ENCODE assay signal across 7 cellular contexts in genomic region chr2:193833895-193834294, GRCh38.
DNase-seq lines count a peak whose midpoint lies in the region; ATAC-seq, FAIRE-seq and TF ChIP-seq lines count a peak whose summit lies in the region.
"Not testable (repeated sequence)": the region's sequence is repeated elsewhere in the genome, so short reads cannot be mapped to it uniquely, and the experiment has no call there.

No MANE protein-coding gene starts in this region.

- intact Hi-C loops in mammary epithelial cell (cut with micrococcal nuclease); endothelial cell of umbilical vein (cut with micrococcal nuclease): not testable (repeated sequence)

- H2AFZ ChIP-seq in GM23248; mammary epithelial cell (ENCODE audit: low read depth, low read length); endothelial cell of umbilical vein (ENCODE audit: low read depth, low read length): not testable (repeated sequence)

- not testable (repeated sequence) for ATAC-seq in RWPE2 (ENCODE audit: low read depth)

- not testable (repeated sequence) for H3K79me2 ChIP-seq in GM23248 (ENCODE audit: insufficient read depth); mammary epithelial cell (ENCODE audit: insufficient read depth, low read length); endothelial cell of umbilical vein (ENCODE audit: control insufficient read depth, insufficient read depth, low read length)

- dilution Hi-C loops in mammary epithelial cell (cut with HindIII; ENCODE audit: low sequenced_read_pairs); endothelial cell of umbilical vein (cut with MboI; ENCODE audit: extremely low pct_ligation_motif_present, low sequenced_read_pairs): not testable (repeated sequence)

- not testable (repeated sequence) for H3K9me3 ChIP-seq in GM23248 (ENCODE audit: low read depth); RWPE2 (ENCODE audit: severe bottlenecking); mammary epithelial cell (replicated peaks; ENCODE audit: insufficient read depth, low read length); endothelial cell of umbilical vein (replicated peaks; ENCODE audit: control insufficient read depth, insufficient read depth, low read length)

- not testable (repeated sequence) for H3K4me3 ChIP-seq in GM23248; RWPE2 (ENCODE audit: severe bottlenecking); mammary epithelial cell (replicated peaks in 1 of 3; ENCODE audit: insufficient read depth in 1 of 3, low read depth in 2 of 3, low read length in 3 of 3); endothelial cell of umbilical vein (replicated peaks in 1 of 3; ENCODE audit: insufficient read depth in 1 of 3, low read depth in 1 of 3, low read length in 3 of 3); foreskin fibroblast (ENCODE audit: low read depth in 1 of 2, low read length in 2 of 2); skeletal muscle cell (ENCODE audit: low read depth, low read length)

- H3K9me2 ChIP-seq in GM23248 (ENCODE audit: insufficient read depth): not testable (repeated sequence)

- not testable (repeated sequence) for BruUV-seq in mammary epithelial cell (replicated peaks; lab: Mats Ljungman, UMichigan); endothelial cell of umbilical vein (replicated peaks; lab: Mats Ljungman, UMichigan)

- H3K36me3 ChIP-seq in GM23248 (ENCODE audit: low read depth); RWPE2 (ENCODE audit: low read depth); mammary epithelial cell (ENCODE audit: insufficient read depth, low read length); endothelial cell of umbilical vein (ENCODE audit: control insufficient read depth in 2 of 2, extremely low read depth in 1 of 2, insufficient read depth in 2 of 2, low read length in 2 of 2): not testable (repeated sequence)

- TF ChIP-seq POLR2A in endothelial cell of umbilical vein (IDR thresholded peaks at IDR 0.05; ENCODE audit: low read depth, low read length): not testable (repeated sequence)

- H3K9me1 ChIP-seq in endothelial cell of umbilical vein (replicated peaks; ENCODE audit: control insufficient read depth, extremely low read depth, insufficient read depth, low read length): not testable (repeated sequence)

- H3K4me2 ChIP-seq in GM23248 (ENCODE audit: unreplicated experiment); mammary epithelial cell (ENCODE audit: insufficient read depth, low read depth, low read length); endothelial cell of umbilical vein (ENCODE audit: insufficient read depth, low read length): not testable (repeated sequence)

- H4K20me1 ChIP-seq in GM23248 (ENCODE audit: insufficient read depth); mammary epithelial cell (ENCODE audit: insufficient read depth, low read length); endothelial cell of umbilical vein (replicated peaks; ENCODE audit: control insufficient read depth, extremely low read depth, insufficient read depth, low read length): not testable (repeated sequence)

- in situ Hi-C loops in GM23248 (cut with MboI); mammary epithelial cell (cut with MboI; ENCODE audit: low sequenced_read_pairs in 2 of 2): not testable (repeated sequence)

- H3K4me1 ChIP-seq in GM23248 (ENCODE audit: insufficient read depth) (peaks cover 17% of the 10 kb centered on the region), RWPE2 (ENCODE audit: insufficient read depth, poor library complexity, severe bottlenecking) (peaks cover 13% of the 10 kb centered on the region), endothelial cell of umbilical vein (ENCODE audit: control insufficient read depth, extremely low read depth, insufficient read depth, low read length) (peaks cover 17% of the 10 kb centered on the region)
- H3K4me1 ChIP-seq in mammary epithelial cell (ENCODE audit: insufficient read depth, low read length): not testable (repeated sequence)

- POLR2A ChIA-PET in endothelial cell of umbilical vein (lab: Charles Lee): not testable (repeated sequence)

- 34 to 41% methylated on average over 2 of the region's 2 CpGs for WGBS in GM23248 (ENCODE audit: low coverage in 1 of 2, low lambda C conversion rate in 2 of 2, missing lambda C conversion rate in 2 of 2), 2 experiments
- WGBS in mammary epithelial cell (ENCODE audit: low coverage, missing lambda C conversion rate): 21% methylated on average over 2 of the region's 2 CpGs

- not testable (repeated sequence) for FAIRE-seq in endothelial cell of umbilical vein (lab: Jason Lieb, UNC)

- CTCF ChIA-PET in mammary epithelial cell (lab: Charles Lee; ENCODE audit: low non-redundant PET); endothelial cell of umbilical vein (lab: Charles Lee): not testable (repeated sequence)

- not testable (repeated sequence) for H3K9ac ChIP-seq in GM23248; mammary epithelial cell (ENCODE audit: insufficient read depth, low read length); endothelial cell of umbilical vein (replicated peaks; ENCODE audit: extremely low read depth, insufficient read depth, low read length)

- TF ChIP-seq CTCF in RWPE2 (IDR thresholded peaks at IDR 0.05; ENCODE audit: poor library complexity, severe bottlenecking); mammary epithelial cell (conservative IDR thresholded peaks at IDR 0.05 in 1 of 2, IDR thresholded peaks at IDR 0.05 in 1 of 2; ENCODE audit: extremely low read depth in 1 of 2, insufficient read depth in 1 of 2, low read depth in 1 of 2, low read length in 2 of 2); endothelial cell of umbilical vein (IDR thresholded peaks at IDR 0.05; ENCODE audit: extremely low read depth in 1 of 2, insufficient read depth in 1 of 2, low read depth in 1 of 2, low read length in 2 of 2); foreskin fibroblast (IDR thresholded peaks at IDR 0.05; ENCODE audit: low read depth, low read length): not testable (repeated sequence)

- DNase-seq in GM23248: peak; percentile 33
- peak; percentile 76 for DNase-seq in LHCN-M2 (ENCODE audit: low read depth)
- not testable (repeated sequence) for DNase-seq in RWPE2 (ENCODE audit: low spot score)
- DNase-seq in mammary epithelial cell: peak; percentile 89
- peak; percentile 23 for DNase-seq in endothelial cell of umbilical vein (ENCODE audit: low read depth, low spot score)
- peak; percentile 28 to 39 for DNase-seq in foreskin fibroblast
- DNase-seq in skeletal muscle cell (ENCODE audit: low read depth): peak; percentile 56

- not testable (repeated sequence) for H3K27ac ChIP-seq in GM23248; endothelial cell of umbilical vein (ENCODE audit: insufficient read depth, low read depth, low read length)
- H3K27ac ChIP-seq in RWPE2 (ENCODE audit: poor library complexity, severe bottlenecking): peak overlapping the region; percentile 91
- peak overlapping the region; percentile 40 for H3K27ac ChIP-seq in mammary epithelial cell (ENCODE audit: insufficient read depth, low read depth, low read length)

- not testable (repeated sequence) for H3K27me3 ChIP-seq in GM23248 (replicated peaks; ENCODE audit: insufficient read depth); RWPE2 (ENCODE audit: insufficient read depth, poor library complexity, severe bottlenecking); mammary epithelial cell (ENCODE audit: insufficient read depth, low read length); endothelial cell of umbilical vein (ENCODE audit: control insufficient read depth in 2 of 2, insufficient read depth in 2 of 2, low read length in 2 of 2)

- not testable (repeated sequence) for H3F3A ChIP-seq in GM23248 (ENCODE audit: insufficient read depth)
